In the genomic region with DNA sequence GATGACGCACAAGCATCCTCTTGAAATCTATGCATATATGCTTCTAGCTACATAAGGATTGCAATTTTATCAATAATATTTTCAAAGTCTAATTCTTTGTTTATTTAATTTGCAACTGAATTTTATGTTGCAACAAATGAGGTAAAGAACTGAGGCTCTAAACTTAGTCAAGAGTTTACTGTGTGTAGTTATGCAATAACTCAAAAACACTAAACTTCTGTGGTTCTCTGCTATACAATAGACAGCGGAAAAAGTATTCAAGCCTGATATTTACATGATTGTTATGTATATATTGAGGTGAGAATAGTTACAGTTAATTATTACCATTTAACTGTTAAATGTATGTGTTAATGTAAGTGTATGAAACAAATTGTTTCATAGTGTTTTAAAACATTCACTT, we compare ENCODE assay signal across 27 cellular contexts.
"Had no signal": no experiment of that assay in that cellular context is flagged by ENCODE, and none has a peak within 500 bp of the region (broad histone marks: within the 10 kb centered on the region; RNA-seq: fewer than 3 reads in every experiment).

No MANE protein-coding gene starts in this region.

- H3K9ac ChIP-seq: neural progenitor cell, parathyroid adenoma had no signal

- H3K27me3 Mint-ChIP-seq: naive B cell; stimulated activated naive B cell treated with anti-CD40 and anti-IgM and Interleukin-4, amounts not matched to agents 10 μg/mL and 1 μg/mL and 100 μg/mL, for 72 hours had no signal

- H3K79me2 ChIP-seq: parathyroid adenoma had no signal

- ATAC-seq: natural killer cell; sciatic nerve; stimulated activated naive B cell treated with anti-CD40 and anti-IgM and Interleukin-4, amounts not matched to agents 10 μg/mL and 1 μg/mL and 100 μg/mL, for 72 hours; stimulated activated naive CD8-positive, alpha-beta T cell treated with anti-CD3 and anti-CD28 coated beads, Interleukin-15, Interleukin-2, amounts not matched to agents 100 U/mL and 50 U/mL, for 24 hours had no signal

- H3K4me2 ChIP-seq: neural progenitor cell had no signal

- H3K27me3 ChIP-seq: neural progenitor cell, neutrophil, right atrium auricular region, stomach, testis, thyroid gland, transverse colon, upper lobe of left lung, vagina had no signal

- H3K4me1 Mint-ChIP-seq: naive B cell; natural killer cell; nephron progenitor cell; neural progenitor cell; stimulated activated naive B cell treated with anti-CD40 and anti-IgM and Interleukin-4, amounts not matched to agents 10 μg/mL and 1 μg/mL and 100 μg/mL, for 72 hours had no signal

- H3K4me1 ChIP-seq: left ventricle myocardium inferior, neural progenitor cell, parathyroid adenoma, right atrium auricular region, stomach, testis, thyroid gland, transverse colon, upper lobe of left lung, vagina had no signal

- H3K27ac ChIP-seq: left ventricle myocardium inferior, neural progenitor cell, neutrophil, parathyroid adenoma, right atrium auricular region, skin epidermis, stomach, testis, thyroid gland, transverse colon, upper lobe of left lung, vagina had no signal

- H3K4me3 ChIP-seq: left ventricle myocardium inferior, lung, neural progenitor cell, right atrium auricular region, skin epidermis, stomach, testis, thyroid gland, transverse colon, upper lobe of left lung, vagina had no signal

- H3K27ac Mint-ChIP-seq: mesothelial cell of epicardium; natural killer cell; nephron progenitor cell; neural progenitor cell; stimulated activated naive B cell treated with anti-CD40 and anti-IgM and Interleukin-4, amounts not matched to agents 10 μg/mL and 1 μg/mL and 100 μg/mL, for 72 hours had no signal

- H3K9me3 ChIP-seq: neutrophil, testis, thyroid gland, transverse colon, vagina had no signal

- H3K36me3 ChIP-seq: neural progenitor cell, neutrophil, right atrium auricular region, thyroid gland, vagina had no signal

- DNase-seq: islet precursor cell; left ventricle myocardium inferior; mesendoderm; naive B cell; natural killer cell; nephron progenitor cell; occipital lobe; stimulated activated CD4-positive, alpha-beta T cell treated with anti-CD3 and anti-CD28 coated beads, Interleukin-12 subunit alpha, Interleukin-12 subunit beta, amount 100 ng/mL, for 4 hours; stimulated activated CD4-positive, alpha-beta T cell treated with anti-CD3 and anti-CD28 coated beads, Interleukin-15, amount 100 ng/mL, for 24 hours; stimulated activated CD4-positive, alpha-beta T cell treated with anti-CD3 and anti-CD28 coated beads, Interleukin-2, amount 100 ng/mL, for 24 hours; stimulated activated CD4-positive, alpha-beta T cell treated with anti-CD3 and anti-CD28 coated beads, Interleukin-4, amount 100 ng/mL, for 1 hour; stimulated activated naive B cell treated with anti-CD40 and anti-IgM and Interleukin-4, amounts not matched to agents 10 μg/mL and 1 μg/mL and 100 μg/mL, for 72 hours; stimulated activated naive CD8-positive, alpha-beta T cell treated with anti-CD3 and anti-CD28 coated beads, Interleukin-15, Interleukin-2, amounts not matched to agents 100 U/mL and 50 U/mL, for 24 hours; stomach; testis; thyroid gland; transverse colon; upper lobe of left lung had no signal

- H2AFZ ChIP-seq: neural progenitor cell, parathyroid adenoma had no signal

- H3K4me3 Mint-ChIP-seq: mesothelial cell of epicardium; naive B cell; natural killer cell; nephron progenitor cell; neural progenitor cell; stimulated activated naive B cell treated with anti-CD40 and anti-IgM and Interleukin-4, amounts not matched to agents 10 μg/mL and 1 μg/mL and 100 μg/mL, for 72 hours had no signal
